In the genomic region with DNA sequence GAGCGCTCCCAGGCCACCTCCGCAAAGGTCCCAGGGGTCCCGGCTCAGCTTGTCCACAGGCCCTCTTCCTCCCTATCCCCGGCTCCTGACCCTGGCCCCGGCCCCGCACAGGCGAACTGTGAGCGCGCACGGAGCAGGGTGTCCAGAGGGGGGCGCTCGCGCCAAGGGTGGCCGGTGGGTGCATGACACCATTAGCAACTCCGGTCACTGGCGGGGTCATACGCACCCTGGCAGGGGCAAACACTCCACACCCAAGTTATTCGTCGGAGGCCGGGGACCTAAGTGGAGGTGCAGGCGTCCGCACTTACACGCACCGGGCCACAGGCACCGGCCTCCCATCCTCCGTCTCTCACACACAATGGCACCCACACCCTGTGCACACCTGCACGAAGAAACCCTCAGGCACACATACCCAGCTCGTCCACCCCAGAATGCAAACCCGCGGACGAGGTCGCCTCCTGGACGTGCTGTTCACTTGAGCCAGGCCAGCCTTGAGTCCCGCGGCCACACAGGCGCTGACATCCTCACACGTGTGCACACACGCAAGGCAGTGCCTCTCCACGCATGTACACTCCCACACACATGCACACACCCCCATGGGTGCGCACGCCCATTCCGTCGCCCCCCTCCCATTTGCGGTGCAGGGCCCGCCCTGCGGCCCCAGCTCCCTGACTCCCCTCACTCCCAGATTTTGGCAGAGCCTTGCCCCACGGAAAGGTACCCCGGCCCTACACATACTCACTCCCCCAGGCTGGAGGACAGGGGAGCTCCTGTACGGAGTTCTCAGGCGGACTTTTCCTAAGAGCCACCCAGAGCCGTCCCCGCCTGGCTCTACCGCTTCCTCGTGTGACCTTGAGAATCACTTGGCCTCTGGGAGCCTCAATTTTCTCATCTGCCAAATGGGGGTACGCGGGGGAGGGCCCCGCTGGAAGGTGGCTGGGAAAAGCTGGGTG, we compare ENCODE assay signal across 8 cellular contexts. TPM values are rescaled to one million over a fixed set of nuclear protein-coding genes. Genes with fewer than 3 reads are reported as not detected.
A peak's percentile ranks its signal among the peaks of the same experiment; 100 is the strongest.
DNase-seq lines count a peak whose midpoint lies in the region; FAIRE-seq and TF ChIP-seq lines count a peak whose summit lies in the region.

TSS of gene RASGRP2 (minus strand) at position 552 of the 953 bp plus-strand sequence. CDS start 1,276 bp downstream, outside the sequence.

- FAIRE-seq in astrocyte (lab: Jason Lieb, UNC) = no peak
- no peak for FAIRE-seq in small intestine (lab: Jason Lieb, UNC)

- no peaks in the 10 kb centered on the region for H3K9me3 ChIP-seq in HEK293 (ENCODE audit: control insufficient read depth, insufficient read depth, low read depth, low read length)
- no peaks in the 10 kb centered on the region for H3K9me3 ChIP-seq in astrocyte (ENCODE audit: insufficient read depth, low read depth, low read length)
- H3K9me3 ChIP-seq in iPS-18a (ENCODE audit: control insufficient read depth, low read depth, low read length) = no peaks in the 10 kb centered on the region
- H3K9me3 ChIP-seq in small intestine (ENCODE audit: control insufficient read depth, low read depth) = no peaks in the 10 kb centered on the region

- H3K27ac ChIP-seq in HEK293 (ENCODE audit: extremely low read depth, low read depth, low read length) = no peak within 1 kb of the TSS; the same call in 1 of the 2 replicates
- H3K27ac ChIP-seq in astrocyte (ENCODE audit: low read depth, low read length) = no peak within 1 kb of the TSS
- no peak within 1 kb of the TSS for H3K27ac ChIP-seq in iPS-18a (ENCODE audit: low read length)
- H3K27ac ChIP-seq in small intestine (ENCODE audit: low read depth in 1 of 2, low read length in 1 of 2) = peak within 1 kb of the TSS in 1 of 2 donors; percentile 91

- H3K4me3 ChIP-seq in HEK293 (ENCODE audit: low read depth, low read length) = peak within 1 kb of the TSS; percentile 26
- no peak within 1 kb of the TSS for H3K4me3 ChIP-seq in astrocyte (ENCODE audit: insufficient read depth, low read depth, low read length)
- peak within 1 kb of the TSS; percentile 68 for H3K4me3 ChIP-seq in iPS-18a (ENCODE audit: low read length)
- peak within 1 kb of the TSS; percentile 64 to 74 for H3K4me3 ChIP-seq in small intestine (ENCODE audit: low read depth in 1 of 2, low read length in 2 of 2)

- no peaks in the 10 kb centered on the region for H3K79me2 ChIP-seq in astrocyte (ENCODE audit: insufficient read depth, low read length)

- H3K27me3 Mint-ChIP-seq in astrocyte (ENCODE audit: low read depth, unreplicated experiment) = peaks cover 36% of the 10 kb centered on the region

- H3K4me1 Mint-ChIP-seq in astrocyte (ENCODE audit: low read depth, unreplicated experiment) = peaks cover 2% of the 10 kb centered on the region

- CTCF ChIA-PET in HEK293 (lab: Yijun Ruan, JAX) = interaction anchor here (0.6 to 3.9 kb wide), 26 partner anchors 9 to 958 kb away, joined by 3 to 22 read pairs (median 4); partner anchors contain the start of gene PYGM

- no peaks in the 10 kb centered on the region for H3K4me1 ChIP-seq in HEK293 (ENCODE audit: control insufficient read depth, insufficient read depth, low read length)
- peaks cover 24% of the 10 kb centered on the region for H3K4me1 ChIP-seq in astrocyte (ENCODE audit: insufficient read depth, low read length)
- peaks cover 16% of the 10 kb centered on the region for H3K4me1 ChIP-seq in iPS-18a (ENCODE audit: control insufficient read depth, low read depth, low read length)
- H3K4me1 ChIP-seq in small intestine (ENCODE audit: control insufficient read depth in 2 of 2, insufficient read depth in 1 of 2, low read depth in 1 of 2, low read length in 1 of 2) = no peaks in the 10 kb centered on the region

- H3K36me3 ChIP-seq in HEK293 (ENCODE audit: control insufficient read depth in 2 of 2, insufficient read depth in 1 of 2, low read length in 2 of 2) (no peaks in the 10 kb centered on the region), astrocyte (ENCODE audit: insufficient read depth, low read length) (no peaks in the 10 kb centered on the region), iPS-18a (ENCODE audit: control insufficient read depth, low read depth, low read length) (no peaks in the 10 kb centered on the region), small intestine (ENCODE audit: control insufficient read depth in 2 of 2, insufficient read depth in 2 of 2, low read length in 2 of 2) (no peaks in the 10 kb centered on the region)

- H3K4me2 ChIP-seq in astrocyte (ENCODE audit: low read length) = peak within 1 kb of the TSS; percentile 81

- no peaks in the 10 kb centered on the region for H3K9me3 Mint-ChIP-seq in astrocyte (ENCODE audit: unreplicated experiment)

- H2AFZ ChIP-seq in astrocyte (ENCODE audit: low read depth, low read length) = peak within 1 kb of the TSS; percentile 26

- peaks cover 5% of the 10 kb centered on the region for H4K20me1 ChIP-seq in astrocyte (ENCODE audit: insufficient read depth, low read length)

- 1 to 2% (median 1%) methylated on average over 52 to 57 of the region's 57 CpGs for WGBS in small intestine, 3 donors

- POLR2A ChIA-PET in HEK293 (lab: Yijun Ruan, JAX) = interaction anchor here (0.5 to 2.1 kb wide), 3 partner anchors 35 to 177 kb away, joined by 3 to 8 read pairs (median 3); partner anchors contain the start of gene SF1

- peak within 1 kb of the TSS; percentile 46 for H3K9ac ChIP-seq in astrocyte (ENCODE audit: low read length)
- no peak within 1 kb of the TSS for H3K9ac ChIP-seq in iPS-18a (ENCODE audit: low read length)

- no peaks in the 10 kb centered on the region for H3K36me3 Mint-ChIP-seq in astrocyte (ENCODE audit: low read depth, unreplicated experiment)

- peak; percentile 85 for TF ChIP-seq CTCF in HEK293 (tag by site-specific recombination; IDR thresholded peaks at IDR 0.05)
- no peak for TF ChIP-seq CTCF in astrocyte (IDR thresholded peaks at IDR 0.05; ENCODE audit: insufficient read depth, low read depth, low read length)

- H3K4me3 Mint-ChIP-seq in astrocyte (ENCODE audit: unreplicated experiment) = peak within 1 kb of the TSS; percentile 75

- DNase-seq in Ammon's horn (ENCODE audit: low spot score) (peak; percentile 58), T-helper 2 cell (peak; percentile 64 to 85 (median 80)), astrocyte (ENCODE audit: low read depth) (no peak), small intestine (peak; percentile 35), hippocampal formation (lab: John Stamatoyannopoulos, UW) (no peak), cerebellar nuclear complex (lab: John Stamatoyannopoulos, UW) (no peak)

- H3K27me3 ChIP-seq in astrocyte (ENCODE audit: insufficient read depth, low read length) = peaks cover 43% of the 10 kb centered on the region
- H3K27me3 ChIP-seq in iPS-18a (ENCODE audit: control insufficient read depth, insufficient read depth, low read length) = peaks cover 50% of the 10 kb centered on the region
- H3K27me3 ChIP-seq in small intestine (ENCODE audit: control insufficient read depth in 2 of 2, insufficient read depth in 2 of 2, low read length in 2 of 2) = no peaks in the 10 kb centered on the region

- peak within 1 kb of the TSS; percentile 87 for H3K27ac Mint-ChIP-seq in astrocyte (ENCODE audit: unreplicated experiment)

TF ChIP-seq in HEK293, 187 proteins besides CTCF, POLR2A, EP300 and RAD21 (continues in another document):
- TF ChIP-seq PRDM2 (tag by site-specific recombination; IDR thresholded peaks at IDR 0.05; ENCODE audit: borderline replicate concordance) (no peak), IKZF3 (tag by site-specific recombination; IDR thresholded peaks at IDR 0.05) (no peak)

RNA-seq across cellular contexts. Expression of gene RASGRP2, which starts in this region (rescaled TPM):
- 3.9 and 5.4 TPM in 2 replicates for total RNA-seq in astrocyte
- 10 to 100 TPM in 1 of 3 donors, 1 to 10 TPM in 2; 2.9 to 14.6 (median 4.6) TPM for polyA plus RNA-seq in small intestine

Comparison
In these comparisons a context has a peak if more than half of its experiments do, and no peak if none do; other contexts are left out.
1. DNase-seq: peak in Ammon's horn (single experiment), T-helper 2 cell (5 of 5) and small intestine (single experiment); none in astrocyte (single experiment), hippocampal formation (0 of 2) and cerebellar nuclear complex (0 of 2).